18 cellular contexts compared by ENCODE assay signal in genomic region chr1:208942394-208942793, GRCh38.
A peak's percentile ranks its signal among the peaks of the same experiment; 100 is the strongest.
DNase-seq lines count a peak whose midpoint lies in the region; ATAC-seq, FAIRE-seq and TF ChIP-seq lines count a peak whose summit lies in the region.
"Had no signal": no experiment of that assay in that cellular context is flagged by ENCODE, and none has a peak within 500 bp of the region (broad histone marks: within the 10 kb centered on the region; RNA-seq: fewer than 3 reads in every experiment).

No MANE protein-coding gene starts in this region.

- no peak overlapping the region for H3K9ac ChIP-seq in endothelial cell of umbilical vein (replicated peaks; ENCODE audit: extremely low read depth, insufficient read depth, low read length)

- TF ChIP-seq POLR2A in endothelial cell of umbilical vein (IDR thresholded peaks at IDR 0.05; ENCODE audit: low read depth, low read length): no peak

- H3K4me1 ChIP-seq in endothelial cell of umbilical vein (ENCODE audit: control insufficient read depth, extremely low read depth, insufficient read depth, low read length) (peaks cover 32% of the 10 kb centered on the region), ascending aorta (no peaks in the 10 kb centered on the region)

- no peaks in the 10 kb centered on the region for H3K9me3 ChIP-seq in endothelial cell of umbilical vein (replicated peaks; ENCODE audit: control insufficient read depth, insufficient read depth, low read length)
- H3K9me3 ChIP-seq in ascending aorta: no peaks in the 10 kb centered on the region
- H3K9me3 ChIP-seq: MG63 had no signal

- H3K4me2 ChIP-seq in endothelial cell of umbilical vein (ENCODE audit: insufficient read depth, low read length): no peak overlapping the region
- H3K4me2 ChIP-seq: PC-9 had no signal

- POLR2A ChIA-PET in endothelial cell of umbilical vein (lab: Charles Lee): no interaction called here

- H2AFZ ChIP-seq in endothelial cell of umbilical vein (ENCODE audit: low read depth, low read length): peak overlapping the region; percentile 24
- H2AFZ ChIP-seq: PC-9 had no signal

- TF ChIP-seq CTCF in endothelial cell of umbilical vein (IDR thresholded peaks at IDR 0.05; ENCODE audit: extremely low read depth in 1 of 2, insufficient read depth in 1 of 2, low read depth in 1 of 2, low read length in 2 of 2): no peak
- TF ChIP-seq CTCF in ascending aorta (IDR thresholded peaks at IDR 0.05): no peak

- H3K27ac ChIP-seq in endothelial cell of umbilical vein (ENCODE audit: insufficient read depth, low read depth, low read length) (no peak overlapping the region), ascending aorta (no peak overlapping the region)
- H3K27ac ChIP-seq: PC-9 had no signal

- no peaks in the 10 kb centered on the region for H4K20me1 ChIP-seq in endothelial cell of umbilical vein (replicated peaks; ENCODE audit: control insufficient read depth, extremely low read depth, insufficient read depth, low read length)

- H3K27me3 ChIP-seq in endothelial cell of umbilical vein (ENCODE audit: control insufficient read depth in 2 of 2, insufficient read depth in 2 of 2, low read length in 2 of 2) (no peaks in the 10 kb centered on the region), ascending aorta (no peaks in the 10 kb centered on the region)
- H3K27me3 ChIP-seq: MG63 had no signal

- peak; percentile 21 for FAIRE-seq in endothelial cell of umbilical vein (lab: Jason Lieb, UNC)
- FAIRE-seq: GM19239, H54, HepG2 had no signal

- dilution Hi-C loops in endothelial cell of umbilical vein (cut with MboI; ENCODE audit: extremely low pct_ligation_motif_present, low sequenced_read_pairs): no loop called here

- intact Hi-C loops in endothelial cell of umbilical vein (cut with micrococcal nuclease): no loop called here
- intact Hi-C loops in ascending aorta (cut with DNase I): no loop called here

- ATAC-seq in HG02884 (IDR thresholded peaks at IDR 0.05; ENCODE audit: unreplicated experiment): no peak
- ATAC-seq: HepG2 had no signal

- H3K36me3 ChIP-seq in endothelial cell of umbilical vein (ENCODE audit: control insufficient read depth in 2 of 2, extremely low read depth in 1 of 2, insufficient read depth in 2 of 2, low read length in 2 of 2): no peaks in the 10 kb centered on the region
- H3K36me3 ChIP-seq in ascending aorta: no peaks in the 10 kb centered on the region
- H3K36me3 ChIP-seq: MG63 had no signal

- H3K9me1 ChIP-seq in endothelial cell of umbilical vein (replicated peaks; ENCODE audit: control insufficient read depth, extremely low read depth, insufficient read depth, low read length): no peaks in the 10 kb centered on the region

- BruUV-seq in endothelial cell of umbilical vein (replicated peaks; lab: Mats Ljungman, UMichigan): no TSS peak

- H3K79me2 ChIP-seq in endothelial cell of umbilical vein (ENCODE audit: control insufficient read depth, insufficient read depth, low read length): no peaks in the 10 kb centered on the region

- H3K4me3 ChIP-seq in endothelial cell of umbilical vein (replicated peaks in 1 of 3; ENCODE audit: insufficient read depth in 1 of 3, low read depth in 1 of 3, low read length in 3 of 3) (no peak overlapping the region), ascending aorta (no peak overlapping the region)
- H3K4me3 ChIP-seq: MG63, PC-9 had no signal

- CTCF ChIA-PET in endothelial cell of umbilical vein (lab: Charles Lee): no interaction called here

- DNase-seq in A172 (ENCODE audit: low spot score) (peak; percentile 39), LHCN-M2 (ENCODE audit: low read depth) (peak; percentile 35), RPMI7951 (ENCODE audit: low read depth) (peak; percentile 17), endothelial cell of umbilical vein (ENCODE audit: low read depth, low spot score) (peak; percentile 53), ascending aorta (ENCODE audit: low spot score in 2 of 2) (no peak), NCI-H2081 treated with DMSO at 0.1 percent for 48 hours (lab: John Stamatoyannopoulos, UW) (no peak)
- DNase-seq in activated T-cell treated with anti-CD3 and anti-CD28 coated beads, Interleukin-2, amount 50 U/mL, for 1 hour: no peak
- DNase-seq: C1 segment of cervical spinal cord, HFFc6, KG1, MG63, NCI-H2171 treated with DMSO at 0.1 percent for 48 hours, NCI-H510A, PC-9 had no signal

TF ChIP-seq in endothelial cell of umbilical vein, 7 proteins besides CTCF, POLR2A, EP300 and RAD21:
- no peak for TF ChIP-seq MAX (IDR thresholded peaks at IDR 0.05; ENCODE audit: insufficient read depth, insufficient read length)
- no peak for TF ChIP-seq POLR2AphosphoS5 (IDR thresholded peaks at IDR 0.05; ENCODE audit: insufficient read depth, low read depth, low read length)
- TF ChIP-seq JUN (IDR thresholded peaks at IDR 0.05; ENCODE audit: borderline replicate concordance, insufficient read depth, insufficient read length, low read depth): peak; percentile 20
- TF ChIP-seq MYC (IDR thresholded peaks at IDR 0.05; ENCODE audit: low read depth, low read length): no peak
- peak; percentile 71 for TF ChIP-seq GATA2 (IDR thresholded peaks at IDR 0.05; ENCODE audit: insufficient read depth, insufficient read length, low read depth, low read length)
- peak; percentile 28 for TF ChIP-seq FOS (IDR thresholded peaks at IDR 0.05; ENCODE audit: borderline replicate concordance, insufficient read depth, low read length)
- no peak for TF ChIP-seq EZH2 (IDR thresholded peaks at IDR 0.05; ENCODE audit: borderline replicate concordance, low read depth, low read length, severe bottlenecking)

Comparison
In these comparisons a context has a peak if more than half of its experiments do, and no peak if none do; other contexts are left out.
1. DNase-seq: peak in A172 (single experiment), LHCN-M2 (single experiment), RPMI7951 (single experiment) and endothelial cell of umbilical vein (single experiment); none in ascending aorta (0 of 2), NCI-H2081 treated with DMSO at 0.1 percent for 48 hours (single experiment) and activated T-cell treated with anti-CD3 and anti-CD28 coated beads, Interleukin-2, amount 50 U/mL, for 1 hour (single experiment).